16 cellular contexts compared by ENCODE assay signal in the genomic region with DNA sequence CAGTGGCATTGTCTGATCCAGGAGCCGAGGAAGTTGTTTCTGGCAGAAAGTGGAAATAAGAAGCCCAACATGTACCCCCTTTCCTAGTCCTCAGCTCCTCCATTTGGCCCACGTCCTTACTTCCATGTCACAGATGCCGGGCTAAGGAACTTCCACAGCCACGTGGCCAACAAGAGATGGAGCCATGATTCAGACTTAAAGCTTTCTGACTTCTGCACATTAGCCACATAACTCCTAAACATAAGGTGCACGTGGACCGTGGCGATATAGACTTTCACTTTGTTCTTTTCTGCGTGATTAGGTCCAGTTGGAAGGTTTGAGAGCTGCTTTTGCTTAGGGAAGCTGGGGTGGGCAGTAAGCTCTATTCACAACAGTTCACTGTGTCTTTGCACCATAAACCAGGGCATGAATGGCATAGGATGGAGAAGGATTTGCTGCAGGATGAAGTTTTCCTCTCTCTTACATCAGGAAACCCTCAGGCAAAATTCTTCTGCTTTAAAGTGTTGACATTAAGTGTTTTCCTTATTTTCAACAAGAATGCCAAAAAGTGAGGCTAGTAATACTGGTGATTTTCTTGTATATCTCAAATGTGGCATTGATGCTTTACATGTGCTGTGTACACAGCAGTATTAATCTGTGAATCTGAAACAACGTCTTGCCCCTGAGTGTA.
DNase-seq lines count a peak whose midpoint lies in the region; ATAC-seq and TF ChIP-seq lines count a peak whose summit lies in the region.
"Had no signal": no experiment of that assay in that cellular context is flagged by ENCODE, and none has a peak within 500 bp of the region (broad histone marks: within the 10 kb centered on the region; RNA-seq: fewer than 3 reads in every experiment).

No MANE protein-coding gene starts in this region.

- H3K4me1 ChIP-seq in CD4-positive, CD25-positive, alpha-beta regulatory T cell (ENCODE audit: control insufficient read depth, insufficient read depth, low read length, poor library complexity, severe bottlenecking): peaks cover 17% of the 10 kb centered on the region
- H3K4me1 ChIP-seq in esophagus muscularis mucosa: peaks cover 92 to 100% (median 97%) of the 10 kb centered on the region in 4 donors
- H3K4me1 ChIP-seq in psoas muscle: peaks cover 85% of the 10 kb centered on the region
- peaks cover 37% of the 10 kb centered on the region for H3K4me1 ChIP-seq in hepatocyte (ENCODE audit: insufficient read depth)

- no peak for TF ChIP-seq EP300 in esophagus muscularis mucosa (IDR thresholded peaks at IDR 0.05)

- peak overlapping the region; percentile 16 to 87 (median 56) for H3K27ac Mint-ChIP-seq in CD4-positive, CD25-positive, alpha-beta regulatory T cell

- no peaks in the 10 kb centered on the region for H3K9me3 Mint-ChIP-seq in CD4-positive, CD25-positive, alpha-beta regulatory T cell

- DNase-seq in CD4-positive, CD25-positive, alpha-beta regulatory T cell: no peak
- DNase-seq in EH (ENCODE audit: low read depth) (peak; percentile 66), esophagus muscularis mucosa (ENCODE audit: extremely low spot score) (no peak), psoas muscle (no peak), hepatocyte (ENCODE audit: low spot score) (no peak), SW480 (ENCODE audit: low spot score) (no peak)
- DNase-seq: BE2C; DMS79 treated with DMSO at 0.1 percent for 48 hours; NCI-H1092; NK-92 treated with Interleukin-12 subunit alpha and Interleukin-12 subunit beta, amount 100 ng/mL, for 24 hours; occipital lobe had no signal

- no peaks in the 10 kb centered on the region for H3K9me2 ChIP-seq in hepatocyte (replicated peaks; ENCODE audit: insufficient read depth)

- no peak overlapping the region for H3K4me3 Mint-ChIP-seq in CD4-positive, CD25-positive, alpha-beta regulatory T cell

- WGBS in esophagus muscularis mucosa: 86% methylated on average over 8 of the region's 9 CpGs
- 67 to 82% (median 68%) methylated on average over 9 of the region's 9 CpGs for WGBS in psoas muscle, 3 donors
- WGBS in hepatocyte (ENCODE audit: low lambda C conversion rate, missing lambda C conversion rate): 90% methylated on average over 9 of the region's 9 CpGs

- H3K36me3 Mint-ChIP-seq in CD4-positive, CD25-positive, alpha-beta regulatory T cell: peaks cover 8% of the 10 kb centered on the region

- no peak for TF ChIP-seq CTCF in esophagus muscularis mucosa (IDR thresholded peaks at IDR 0.05)
- TF ChIP-seq CTCF in psoas muscle (IDR thresholded peaks at IDR 0.05): no peak
- TF ChIP-seq CTCF in hepatocyte (IDR thresholded peaks at IDR 0.05; ENCODE audit: poor library complexity): no peak

- no peak overlapping the region for H3K4me3 ChIP-seq in CD4-positive, CD25-positive, alpha-beta regulatory T cell (ENCODE audit: low read depth, low read length)
- H3K4me3 ChIP-seq in esophagus muscularis mucosa (no peak overlapping the region), psoas muscle (no peak overlapping the region), hepatocyte (no peak overlapping the region)
- H3K4me3 ChIP-seq: HAP-1, lung, thoracic aorta had no signal

- no peak overlapping the region for H2AFZ ChIP-seq in hepatocyte

- peaks cover 43% of the 10 kb centered on the region for H3K36me3 ChIP-seq in CD4-positive, CD25-positive, alpha-beta regulatory T cell (ENCODE audit: control insufficient read depth, insufficient read depth, low read length)
- H3K36me3 ChIP-seq in esophagus muscularis mucosa: peaks cover 0 to 31% (median 13%) of the 10 kb centered on the region in 4 donors
- H3K36me3 ChIP-seq in psoas muscle (ENCODE audit: insufficient read depth in 1 of 2, low read depth in 1 of 2): peaks cover 3 to 26% of the 10 kb centered on the region in 2 donors
- no peaks in the 10 kb centered on the region for H3K36me3 ChIP-seq in hepatocyte (replicated peaks; ENCODE audit: insufficient read depth, low read depth)
- H3K36me3 ChIP-seq: HAP-1 had no signal

- no peaks in the 10 kb centered on the region for H3K27me3 ChIP-seq in CD4-positive, CD25-positive, alpha-beta regulatory T cell (ENCODE audit: control insufficient read depth, insufficient read depth, low read length)
- H3K27me3 ChIP-seq in esophagus muscularis mucosa: no peaks in the 10 kb centered on the region
- H3K27me3 ChIP-seq in psoas muscle (ENCODE audit: insufficient read depth in 3 of 3, low read length in 2 of 3): no peaks in the 10 kb centered on the region
- H3K27me3 ChIP-seq in hepatocyte: no peaks in the 10 kb centered on the region
- H3K27me3 ChIP-seq: BE2C had no signal

- H3K9me3 ChIP-seq in CD4-positive, CD25-positive, alpha-beta regulatory T cell (ENCODE audit: control insufficient read depth in 2 of 2, low read length in 2 of 2): no peaks in the 10 kb centered on the region
- no peaks in the 10 kb centered on the region for H3K9me3 ChIP-seq in esophagus muscularis mucosa
- no peaks in the 10 kb centered on the region for H3K9me3 ChIP-seq in psoas muscle
- no peaks in the 10 kb centered on the region for H3K9me3 ChIP-seq in hepatocyte (ENCODE audit: low read depth)
- H3K9me3 ChIP-seq: BE2C, HAP-1, thoracic aorta had no signal

- no peak overlapping the region for H3K27ac ChIP-seq in CD4-positive, CD25-positive, alpha-beta regulatory T cell (ENCODE audit: insufficient read depth, low read length, poor library complexity, severe bottlenecking)
- H3K27ac ChIP-seq in esophagus muscularis mucosa (replicated peaks in 1 of 4) (peak overlapping the region; percentile 72 to 86 (median 85)), psoas muscle (peak overlapping the region; percentile 76), hepatocyte (no peak overlapping the region)

- peaks cover 64% of the 10 kb centered on the region for H3K79me2 ChIP-seq in hepatocyte

- no peak overlapping the region for H3K4me2 ChIP-seq in hepatocyte

- peaks cover 33 to 51% (median 40%) of the 10 kb centered on the region in 4 donors for H3K4me1 Mint-ChIP-seq in CD4-positive, CD25-positive, alpha-beta regulatory T cell

- no peak for TF ChIP-seq POLR2A in esophagus muscularis mucosa (IDR thresholded peaks at IDR 0.05; ENCODE audit: low read depth)

- intact Hi-C loops in esophagus muscularis mucosa (cut with DNase I): no loop called here
- intact Hi-C loops in psoas muscle (cut with DNase I): no loop called here

- H4K20me1 ChIP-seq in hepatocyte (ENCODE audit: insufficient read depth, poor library complexity, severe bottlenecking): peaks cover 4% of the 10 kb centered on the region

- no peaks in the 10 kb centered on the region for H3K27me3 Mint-ChIP-seq in CD4-positive, CD25-positive, alpha-beta regulatory T cell

- no peak for ATAC-seq in CD4-positive, CD25-positive, alpha-beta regulatory T cell (ENCODE audit: low read depth in 2 of 2)
- ATAC-seq in psoas muscle (no peak), HG03175 (IDR thresholded peaks at IDR 0.05; ENCODE audit: unreplicated experiment) (no peak), GM21526 (IDR thresholded peaks at IDR 0.05; ENCODE audit: low FRiP score, unreplicated experiment) (no peak)

Comparison
In these comparisons a context has a peak if more than half of its experiments do, and no peak if none do; other contexts are left out.
1. H3K27ac ChIP-seq: peak in esophagus muscularis mucosa (4 of 4) and psoas muscle (single experiment); none in CD4-positive, CD25-positive, alpha-beta regulatory T cell (single experiment) and hepatocyte (single experiment).